In the genomic region with DNA sequence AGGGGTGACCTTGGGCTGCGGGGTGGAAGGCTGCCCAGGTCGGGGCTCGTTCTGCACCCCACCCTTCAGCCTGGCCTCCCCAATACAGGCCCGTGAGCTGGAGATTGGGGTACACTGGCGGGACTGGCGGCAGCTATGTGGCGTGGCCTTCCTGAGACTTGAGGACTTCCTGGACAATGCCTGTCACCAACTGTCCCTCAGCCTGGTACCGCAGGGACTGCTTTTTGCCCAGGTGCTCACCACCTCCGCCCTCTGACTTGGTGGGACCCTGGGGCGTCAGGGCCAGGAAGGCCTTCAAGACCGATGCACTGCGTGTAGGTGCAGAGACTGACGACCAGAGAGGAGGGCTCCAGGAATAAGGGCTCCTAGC, we compare ENCODE assay signal across 19 cellular contexts.
"Had no signal": no experiment of that assay in that cellular context is flagged by ENCODE, and none has a peak within 500 bp of the region (broad histone marks: within the 10 kb centered on the region; RNA-seq: fewer than 3 reads in every experiment).

No MANE protein-coding gene starts in this region.

- H3K4me3 ChIP-seq: colonic mucosa, thyroid gland had no signal

- H3K9me3 ChIP-seq: colonic mucosa, thyroid gland had no signal

- ATAC-seq: activated CD4-positive, CD25-positive, alpha-beta regulatory T cell treated with anti-CD3 and anti-CD28 coated beads, Interleukin-2, amount 50 U/mL, for 24 hours; stimulated activated naive CD8-positive, alpha-beta T cell treated with anti-CD3 and anti-CD28 coated beads, Interleukin-15, Interleukin-2, amounts not matched to agents 100 U/mL and 50 U/mL, for 24 hours; T-cell had no signal

- H3K4me1 Mint-ChIP-seq: activated CD4-positive, alpha-beta memory T cell treated with anti-CD3 and anti-CD28 coated beads, Interleukin-2, amount 10 ng/mL, durations not matched to agents 7 days and 5 days; activated CD4-positive, alpha-beta T cell treated with anti-CD3 and anti-CD28 coated beads, Interleukin-2, amount 10 ng/mL, durations not matched to agents 24 days and 14 days; central memory CD8-positive, alpha-beta T cell; memory B cell; nephron; T-cell had no signal

- H3K4me3 Mint-ChIP-seq: activated CD4-positive, alpha-beta memory T cell treated with anti-CD3 and anti-CD28 coated beads, Interleukin-2, amount 10 ng/mL, durations not matched to agents 7 days and 5 days; activated CD4-positive, alpha-beta T cell treated with anti-CD3 and anti-CD28 coated beads, Interleukin-2, amount 10 ng/mL, durations not matched to agents 24 days and 14 days; activated T-cell treated with anti-CD3 and anti-CD28 coated beads, Interleukin-2, amount 50 U/mL, for 72 hours; central memory CD8-positive, alpha-beta T cell; memory B cell; nephron; T-cell; T-helper 2 cell treated with Interferon-gamma antibody and Interleukin-4, amounts not matched to agents 5 μg/mL and 100 μg/mL, for 36 hours had no signal

- H3K36me3 Mint-ChIP-seq: memory B cell, T-cell had no signal

- H3K4me1 ChIP-seq: colonic mucosa, thyroid gland had no signal

- H3K27ac Mint-ChIP-seq: activated CD4-positive, alpha-beta memory T cell treated with anti-CD3 and anti-CD28 coated beads, Interleukin-2, amount 10 ng/mL, durations not matched to agents 7 days and 5 days; activated CD4-positive, alpha-beta T cell treated with anti-CD3 and anti-CD28 coated beads, Interleukin-2, amount 10 ng/mL, durations not matched to agents 24 days and 14 days; activated T-cell treated with anti-CD3 and anti-CD28 coated beads, Interleukin-2, amount 50 U/mL, for 72 hours; memory B cell; nephron; T-cell; T-helper 2 cell treated with Interferon-gamma antibody and Interleukin-4, amounts not matched to agents 5 μg/mL and 100 μg/mL, for 36 hours had no signal

- H3K36me3 ChIP-seq: colonic mucosa, thyroid gland had no signal

- H3K27me3 Mint-ChIP-seq: activated CD4-positive, alpha-beta memory T cell treated with anti-CD3 and anti-CD28 coated beads, Interleukin-2, amount 10 ng/mL, durations not matched to agents 7 days and 5 days; activated CD4-positive, alpha-beta T cell treated with anti-CD3 and anti-CD28 coated beads, Interleukin-2, amount 10 ng/mL, durations not matched to agents 24 days and 14 days; central memory CD8-positive, alpha-beta T cell; memory B cell; T-cell had no signal

- H3K27ac ChIP-seq: colonic mucosa, thyroid gland, VCaP had no signal

- FAIRE-seq: astrocyte had no signal

- H3K9me3 Mint-ChIP-seq: activated CD4-positive, alpha-beta memory T cell treated with anti-CD3 and anti-CD28 coated beads, Interleukin-2, amount 10 ng/mL, durations not matched to agents 7 days and 5 days; activated CD4-positive, alpha-beta T cell treated with anti-CD3 and anti-CD28 coated beads, Interleukin-2, amount 10 ng/mL, durations not matched to agents 24 days and 14 days; activated T-cell treated with anti-CD3 and anti-CD28 coated beads, Interleukin-2, amount 50 U/mL, for 72 hours; central memory CD8-positive, alpha-beta T cell; memory B cell; nephron; T-cell; T-helper 2 cell treated with Interferon-gamma antibody and Interleukin-4, amounts not matched to agents 5 μg/mL and 100 μg/mL, for 36 hours had no signal

- H3K27me3 ChIP-seq: colonic mucosa, thyroid gland had no signal

- DNase-seq: activated CD4-positive, alpha-beta memory T cell treated with anti-CD3 and anti-CD28 coated beads, Interleukin-2, amount 10 ng/mL, durations not matched to agents 7 days and 5 days; activated CD4-positive, alpha-beta T cell treated with anti-CD3 and anti-CD28 coated beads, Interleukin-2, amount 10 ng/mL, durations not matched to agents 24 days and 14 days; activated effector memory CD4-positive, alpha-beta T cell treated with Interleukin-2 at 50 U/mL for 16 hours; activated naive CD4-positive, alpha-beta T cell treated with anti-CD3 and anti-CD28 coated beads, Interleukin-2, amount 50 U/mL, for 16 hours; activated T-cell treated with anti-CD3 and anti-CD28 coated beads, Interleukin-2, amount 50 U/mL, for 72 hours; colonic mucosa; foreskin fibroblast; stimulated activated CD4-positive, alpha-beta T cell treated with anti-CD3 and anti-CD28 coated beads, Interleukin-12 subunit alpha, Interleukin-12 subunit beta, amount 100 ng/mL, for 4 hours; stimulated activated CD4-positive, alpha-beta T cell treated with anti-CD3 and anti-CD28 coated beads, Interleukin-4, amount 100 ng/mL, for 4 hours; stimulated activated naive CD8-positive, alpha-beta T cell treated with anti-CD3 and anti-CD28 coated beads, Interleukin-15, Interleukin-2, amounts not matched to agents 100 U/mL and 50 U/mL, for 24 hours; T-cell; thyroid gland had no signal
